In genomic region chr1:204573563-204573925, GRCh38 we compare ENCODE assay signal across 14 cellular contexts. TPM values are rescaled to one million over a fixed set of nuclear protein-coding genes. Genes with fewer than 3 reads are reported as not detected.
A peak's percentile ranks its signal among the peaks of the same experiment; 100 is the strongest.
DNase-seq lines count a peak whose midpoint lies in the region; ATAC-seq and TF ChIP-seq lines count a peak whose summit lies in the region.
"Had no signal": no experiment of that assay in that cellular context is flagged by ENCODE, and none has a peak within 500 bp of the region (broad histone marks: within the 10 kb centered on the region; RNA-seq: fewer than 3 reads in every experiment).

No MANE protein-coding gene starts in this region.

- ATAC-seq in GM21515 (IDR thresholded peaks at IDR 0.05; ENCODE audit: unreplicated experiment), result no peak
- ATAC-seq: natural killer cell had no signal

- peaks cover 8% of the 10 kb centered on the region for H3K36me3 Mint-ChIP-seq in endodermal cell (ENCODE audit: low read depth)
- H3K36me3 Mint-ChIP-seq: natural killer cell had no signal

- H3K27ac ChIP-seq in endodermal cell (ENCODE audit: low read depth, low read length) (no peak overlapping the region), testis (no peak overlapping the region)

- no peaks in the 10 kb centered on the region for H3K9me3 ChIP-seq in endodermal cell (ENCODE audit: control insufficient read depth, low read length)
- no peaks in the 10 kb centered on the region for H3K9me3 ChIP-seq in testis
- H3K9me3 ChIP-seq: upper lobe of right lung had no signal

- H3K4me3 Mint-ChIP-seq in endodermal cell, result no peak overlapping the region
- H3K4me3 Mint-ChIP-seq: natural killer cell had no signal

- no peaks in the 10 kb centered on the region for H3K9me3 Mint-ChIP-seq in endodermal cell
- H3K9me3 Mint-ChIP-seq: CD4-positive, CD25-positive, alpha-beta regulatory T cell; natural killer cell had no signal

- no peak overlapping the region for H3K4me3 ChIP-seq in endodermal cell (ENCODE audit: low read length)
- H3K4me3 ChIP-seq in testis, result no peak overlapping the region
- H3K4me3 ChIP-seq: upper lobe of right lung had no signal

- no peak overlapping the region for H3K27ac Mint-ChIP-seq in endodermal cell
- H3K27ac Mint-ChIP-seq: natural killer cell had no signal

- TF ChIP-seq CTCF in endodermal cell (conservative IDR thresholded peaks at IDR 0.05) (no peak), testis (IDR thresholded peaks at IDR 0.05) (no peak)

- peaks cover 8% of the 10 kb centered on the region for H3K27me3 Mint-ChIP-seq in endodermal cell (ENCODE audit: insufficient read depth)
- H3K27me3 Mint-ChIP-seq: CD4-positive, CD25-positive, alpha-beta regulatory T cell had no signal

- H3K36me3 ChIP-seq in endodermal cell (ENCODE audit: control insufficient read depth, insufficient read depth, low read length), result no peaks in the 10 kb centered on the region
- no peaks in the 10 kb centered on the region for H3K36me3 ChIP-seq in testis (ENCODE audit: low read depth, missing control alignments)

- H3K4me1 Mint-ChIP-seq in endodermal cell, result peaks cover 46% of the 10 kb centered on the region

- H3K27me3 ChIP-seq in endodermal cell (ENCODE audit: control insufficient read depth, insufficient read depth, low read length, poor library complexity, severe bottlenecking) (no peaks in the 10 kb centered on the region), testis (no peaks in the 10 kb centered on the region)
- H3K27me3 ChIP-seq: upper lobe of right lung had no signal

- H3K4me1 ChIP-seq in endodermal cell (ENCODE audit: control insufficient read depth, insufficient read depth, low read length) (no peaks in the 10 kb centered on the region), testis (peaks cover 4% of the 10 kb centered on the region)

- WGBS in endodermal cell (ENCODE audit: insufficient coverage in 1 of 2, insufficient read length in 1 of 2), 2 experiments, result 83 to 94% methylated on average over 2 of the region's 2 CpGs
- WGBS in testis, 2 donors, result 78 to 92% methylated on average over 2 of the region's 2 CpGs

- peak; percentile 60 for DNase-seq in SIG-M5 treated with dmso at 0.1 percent for 504 hours (lab: John Stamatoyannopoulos, UW; ENCODE audit: unreplicated experiment)
- no peak for DNase-seq in SIG-M5 (lab: John Stamatoyannopoulos, UW)
- peak; percentile 60 for DNase-seq in NCI-H69 (lab: John Stamatoyannopoulos, UW)
- peak; percentile 53 for DNase-seq in endodermal cell
- DNase-seq in renal cortical epithelial cell (ENCODE audit: low read depth), result peak; percentile 58
- no peak for DNase-seq in testis
- no peak for DNase-seq in D341Med (ENCODE audit: low spot score)
- DNase-seq: activated naive CD4-positive, alpha-beta T cell treated with anti-CD3 and anti-CD28 coated beads, Interleukin-2, amount 50 U/mL, for 16 hours; CD4-positive, CD25-positive, alpha-beta regulatory T cell; natural killer cell; NCI-H187; stimulated activated naive CD4-positive, alpha-beta T cell treated with Interleukin-2 at 50 U/mL for 16 hours; upper lobe of right lung had no signal

- no peak for TF ChIP-seq POLR2A in testis (IDR thresholded peaks at IDR 0.05)

- no peak overlapping the region for H3K9ac ChIP-seq in endodermal cell (ENCODE audit: extremely low read depth, low read length, poor library complexity, severe bottlenecking)

- intact Hi-C loops in testis (cut with DNase I; ENCODE audit: low total_unique reads), result no loop called here

RNA-seq across cellular contexts. Expression of gene MDM4, which starts 57.3 kb away (rescaled TPM):
- total RNA-seq in endodermal cell (100 to 1,000 TPM in 1 of 2 donors, 10 to 100 TPM in 1; 65.5 to 161 TPM), renal cortical epithelial cell (13.7 and 44.5 TPM in 2 replicates), testis (100 to 1,000 TPM in 1 of 2 donors, 10 to 100 TPM in 1; 96.2 to 110 TPM)
- polyA plus RNA-seq in endodermal cell (2013, experiment 1 of 2), result 21.0 TPM
- 23.6 TPM for polyA plus RNA-seq in endodermal cell (2013, experiment 2 of 2)
- 43.3 TPM for polyA plus RNA-seq in testis (ENCODE audit: insufficient read depth, low read depth, low replicate concordance)

Comparison
In these comparisons a context has a peak if more than half of its experiments do, and no peak if none do; other contexts are left out.
1. DNase-seq: peak in SIG-M5 treated with dmso at 0.1 percent for 504 hours (single experiment), NCI-H69 (single experiment), endodermal cell (single experiment) and renal cortical epithelial cell (single experiment); none in SIG-M5 (single experiment), testis (single experiment) and D341Med (single experiment).